12 cellular contexts compared by ENCODE assay signal in genomic region chr19:11347546-11347945, GRCh38. TPM values are rescaled to one million over a fixed set of nuclear protein-coding genes. Genes with fewer than 3 reads are reported as not detected.
DNase-seq lines count a peak whose midpoint lies in the region; ATAC-seq, FAIRE-seq and TF ChIP-seq lines count a peak whose summit lies in the region.
"Had no signal": no experiment of that assay in that cellular context is flagged by ENCODE, and none has a peak within 500 bp of the region (broad histone marks: within the 10 kb centered on the region; RNA-seq: fewer than 3 reads in every experiment).

No MANE protein-coding gene starts in this region.

- H3K36me3 ChIP-seq in gastroesophageal sphincter (peaks cover 0 to 20% of the 10 kb centered on the region in 2 donors), uterus (no peaks in the 10 kb centered on the region)

- peak overlapping the region in 3 of 4 donors; percentile 83 to 96 (median 92) for H3K27ac ChIP-seq in gastroesophageal sphincter
- H3K27ac ChIP-seq in uterus: peak overlapping the region; percentile 86 to 94

- H3K27ac Mint-ChIP-seq in activated naive CD4-positive, alpha-beta T cell treated with anti-CD3 and anti-CD28 coated beads, Interleukin-2, amount 10 ng/mL, durations not matched to agents 7 days and 5 days: peak overlapping the region; percentile 39
- H3K27ac Mint-ChIP-seq in T-helper 17 cell: peak overlapping the region; percentile 98

- peaks cover 27% of the 10 kb centered on the region for H3K4me1 Mint-ChIP-seq in activated naive CD4-positive, alpha-beta T cell treated with anti-CD3 and anti-CD28 coated beads, Interleukin-2, amount 10 ng/mL, durations not matched to agents 7 days and 5 days
- peaks cover 27% of the 10 kb centered on the region for H3K4me1 Mint-ChIP-seq in T-helper 17 cell

- H3K27me3 ChIP-seq in gastroesophageal sphincter (no peaks in the 10 kb centered on the region), uterus (no peaks in the 10 kb centered on the region)

- no peak for DNase-seq in activated naive CD4-positive, alpha-beta T cell treated with anti-CD3 and anti-CD28 coated beads, Interleukin-2, amount 10 ng/mL, durations not matched to agents 7 days and 5 days
- no peak for DNase-seq in activated naive CD4-positive, alpha-beta T cell treated with anti-CD3 and anti-CD28 coated beads, Interleukin-2, amount 50 U/mL, for 16 hours
- DNase-seq in T-helper 17 cell: no peak
- no peak for DNase-seq in uterus
- no peak for DNase-seq in stimulated activated CD4-positive, alpha-beta T cell treated with anti-CD3 and anti-CD28 coated beads, Interleukin-2, amount 100 ng/mL, for 24 hours
- DNase-seq in kidney glomerular epithelial cell (lab: John Stamatoyannopoulos, UW): no peak
- DNase-seq in RCC 7860 (ENCODE audit: low spot score): no peak
- DNase-seq: mesendoderm; NCI-H345; stimulated activated CD8-positive, alpha-beta memory T cell treated with anti-CD3 and anti-CD28 coated beads, Interleukin-4, amount 100 ng/mL, for 48 hours had no signal

- TF ChIP-seq POLR2A in gastroesophageal sphincter (IDR thresholded peaks at IDR 0.05) (no peak), uterus (IDR thresholded peaks at IDR 0.05) (no peak)

- TF ChIP-seq CTCF in gastroesophageal sphincter (IDR thresholded peaks at IDR 0.05) (no peak), uterus (IDR thresholded peaks at IDR 0.05) (no peak)

- no peak for TF ChIP-seq EP300 in gastroesophageal sphincter (IDR thresholded peaks at IDR 0.05)

- H3K9me3 Mint-ChIP-seq in activated naive CD4-positive, alpha-beta T cell treated with anti-CD3 and anti-CD28 coated beads, Interleukin-2, amount 10 ng/mL, durations not matched to agents 7 days and 5 days: peaks cover 11% of the 10 kb centered on the region

- CTCF ChIA-PET in activated naive CD4-positive, alpha-beta T cell treated with anti-CD3 and anti-CD28 coated beads, Interleukin-2, amount 10 ng/mL, durations not matched to agents 7 days and 5 days (lab: Charles Lee): interaction anchor here (1.1 to 2.1 kb wide), 2 partner anchors 29 to 34 kb away, joined by 3 to 8 read pairs; no protein-coding TSS in a partner anchor

- 33 to 100% methylated on average over 1 of the region's 5 CpGs for WGBS in gastroesophageal sphincter (ENCODE audit: low coverage in 1 of 2), 2 donors

- H3K4me1 ChIP-seq in gastroesophageal sphincter (peaks cover 0 to 44% (median 21%) of the 10 kb centered on the region in 3 donors), uterus (peaks cover 0 to 9% of the 10 kb centered on the region in 2 donors)

- intact Hi-C loops in uterus (cut with DNase I; ENCODE audit: low total_unique reads): no loop called here

- H3K27me3 Mint-ChIP-seq in activated naive CD4-positive, alpha-beta T cell treated with anti-CD3 and anti-CD28 coated beads, Interleukin-2, amount 10 ng/mL, durations not matched to agents 7 days and 5 days: peaks cover 11% of the 10 kb centered on the region
- no peaks in the 10 kb centered on the region for H3K27me3 Mint-ChIP-seq in T-helper 17 cell

- peak overlapping the region; percentile 88 for H3K4me3 Mint-ChIP-seq in activated naive CD4-positive, alpha-beta T cell treated with anti-CD3 and anti-CD28 coated beads, Interleukin-2, amount 10 ng/mL, durations not matched to agents 7 days and 5 days
- H3K4me3 Mint-ChIP-seq in T-helper 17 cell: peak overlapping the region; percentile 97

- H3K4me3 ChIP-seq in gastroesophageal sphincter (no peak overlapping the region), uterus (no peak overlapping the region)

- FAIRE-seq in RCC 7860 (lab: Jason Lieb, UNC): no peak

- ATAC-seq in T-helper 17 cell (no peak), gastroesophageal sphincter (no peak)
- ATAC-seq: Right ventricle myocardium inferior had no signal

- H3K36me3 Mint-ChIP-seq in activated naive CD4-positive, alpha-beta T cell treated with anti-CD3 and anti-CD28 coated beads, Interleukin-2, amount 10 ng/mL, durations not matched to agents 7 days and 5 days: peaks cover 1% of the 10 kb centered on the region
- peaks cover 4% of the 10 kb centered on the region for H3K36me3 Mint-ChIP-seq in T-helper 17 cell (ENCODE audit: low read depth)

- H3K9me3 ChIP-seq in T-helper 17 cell (ENCODE audit: control insufficient read depth, low read length, poor library complexity, severe bottlenecking) (no peaks in the 10 kb centered on the region), gastroesophageal sphincter (peaks cover 0 to 8% (median 0%) of the 10 kb centered on the region in 3 donors), uterus (no peaks in the 10 kb centered on the region)

RNA-seq across cellular contexts. Expression of gene CCDC159, which starts 1.2 kb away (rescaled TPM):
- total RNA-seq in T-helper 17 cell (10 to 100 TPM; 55.8 to 64.1 TPM), gastroesophageal sphincter (10 to 100 TPM in 3 of 4 donors, 1 to 10 TPM in 1; 6.6 to 30.0 (median 19.0) TPM), uterus (10 to 100 TPM in 3 of 4 donors, 1 to 10 TPM in 1; 1.2 to 46.2 (median 16.4) TPM)

RNA-seq across cellular contexts. Expression of gene TMEM205, which starts 1.5 kb away (rescaled TPM):
- total RNA-seq in T-helper 17 cell (10 to 100 TPM; 15.3 to 21.9 TPM), gastroesophageal sphincter (100 to 1,000 TPM; 165 to 262 (median 210) TPM), uterus (100 to 1,000 TPM in 1 of 4 donors, 10 to 100 TPM in 3; 41.2 to 117 (median 77.4) TPM)

RNA-seq across cellular contexts. Expression of gene PLPPR2, which starts 7.7 kb away (rescaled TPM):
- total RNA-seq in T-helper 17 cell (1 to 10 TPM; 7.1 to 7.5 TPM), gastroesophageal sphincter (10 to 100 TPM; 20.5 to 57.7 (median 44.9) TPM), uterus (10 to 100 TPM in 3 of 4 donors, 1 to 10 TPM in 1; 4.1 to 71.7 (median 23.7) TPM)

RNA-seq across cellular contexts. Expression of gene RAB3D, which starts 8.1 kb away (rescaled TPM):
- total RNA-seq in T-helper 17 cell (1 to 10 TPM; 6.7 to 7.7 TPM), gastroesophageal sphincter (10 to 100 TPM; 21.5 to 43.7 (median 28.0) TPM), uterus (10 to 100 TPM; 14.3 to 61.6 (median 25.7) TPM)

RNA-seq across cellular contexts. Expression of gene SWSAP1, which starts 26.9 kb away (rescaled TPM):
- total RNA-seq in T-helper 17 cell: 1 to 10 TPM; 2.6 to 2.9 TPM
- total RNA-seq in gastroesophageal sphincter: 1 to 10 TPM in 2 of 4 donors, under 1 TPM in 2; 0.62 to 2.6 (median 1.0) TPM
- 1 to 10 TPM in 1 of 4 donors, under 1 TPM in 3; 0.48 to 3.5 (median 0.68) TPM for total RNA-seq in uterus
